14 cellular contexts compared by ENCODE assay signal in genomic region chr2:203427061-203427460, GRCh38.
DNase-seq lines count a peak whose midpoint lies in the region; ATAC-seq and TF ChIP-seq lines count a peak whose summit lies in the region.
"Had no signal": no experiment of that assay in that cellular context is flagged by ENCODE, and none has a peak within 500 bp of the region (broad histone marks: within the 10 kb centered on the region; RNA-seq: fewer than 3 reads in every experiment).

No MANE protein-coding gene starts in this region.

- no peak overlapping the region for H2AFZ ChIP-seq in SK-N-SH (ENCODE audit: low read depth)

- POLR2A ChIA-PET in SK-N-SH (lab: Yijun Ruan, JAX): no interaction called here
- POLR2A ChIA-PET in RWPE1 (lab: Yijun Ruan, JAX; ENCODE audit: low non-redundant PET): no interaction called here

- no peaks in the 10 kb centered on the region for H3K9me2 ChIP-seq in SK-N-SH

- peak in 1 of 2 experiments; percentile 16; a peak in 1 of 4 replicates for TF ChIP-seq EP300 in SK-N-SH (IDR thresholded peaks at IDR 0.05; ENCODE audit: borderline replicate concordance in 1 of 2, low read depth in 1 of 2, low read length in 1 of 2)

- ATAC-seq in HG02763 (IDR thresholded peaks at IDR 0.05; ENCODE audit: unreplicated experiment): no peak
- ATAC-seq: activated T-cell treated with anti-CD3 and anti-CD28 coated beads, Interleukin-2, amount 50 U/mL, for 4 hours had no signal

- H3F3A ChIP-seq in SK-N-SH (replicated peaks; ENCODE audit: insufficient read depth): peaks cover 37% of the 10 kb centered on the region

- H3K36me3 ChIP-seq in SK-N-SH (replicated peaks in 1 of 2; ENCODE audit: control insufficient read depth in 1 of 2, insufficient read depth in 2 of 2, low read length in 1 of 2): peaks cover 37 to 50% of the 10 kb centered on the region in 2 experiments

- H3K4me2 ChIP-seq in SK-N-SH: no peak overlapping the region

- no peak for TF ChIP-seq RAD21 in SK-N-SH (IDR thresholded peaks at IDR 0.05; ENCODE audit: low read length)

- 32% methylated on average over 2 of the region's 2 CpGs for WGBS in SK-N-SH (ENCODE audit: low lambda C conversion rate)

- H4K20me1 ChIP-seq in SK-N-SH (ENCODE audit: insufficient read depth): no peaks in the 10 kb centered on the region

- H3K4me1 ChIP-seq in SK-N-SH (ENCODE audit: control insufficient read depth in 1 of 2, insufficient read depth in 2 of 2, low read depth in 1 of 2, low read length in 1 of 2): peaks cover 0 to 3% of the 10 kb centered on the region in 2 experiments; a peak in 1 of 4 replicates

- H3K27ac ChIP-seq in SK-N-SH (ENCODE audit: low read depth in 2 of 2, low read length in 1 of 2): peak overlapping the region in 1 of 2 experiments; percentile 70; a peak in 2 of 4 replicates
- H3K27ac ChIP-seq in RWPE1: no peak overlapping the region

- no peak overlapping the region for H3K4me3 ChIP-seq in SK-N-SH (ENCODE audit: low read depth in 2 of 2, low read length in 1 of 2)
- no peak overlapping the region for H3K4me3 ChIP-seq in fibroblast of mammary gland (ENCODE audit: control insufficient read depth, low read depth, low read length)
- H3K4me3 ChIP-seq in skeletal muscle cell (ENCODE audit: low read depth, low read length): no peak overlapping the region

- no peaks in the 10 kb centered on the region for H3K27me3 ChIP-seq in SK-N-SH (ENCODE audit: insufficient read depth)

- TF ChIP-seq CTCF in SK-N-SH (IDR thresholded peaks at IDR 0.05) (no peak), fibroblast of mammary gland (conservative IDR thresholded peaks at IDR 0.05; ENCODE audit: control insufficient read depth, insufficient read depth, low read depth, low read length) (no peak), RWPE1 (conservative IDR thresholded peaks at IDR 0.05; ENCODE audit: low read depth) (no peak)

- DNase-seq in GM03348 (ENCODE audit: low spot score) (peak; percentile 54), SK-N-SH (no peak), fibroblast of mammary gland (ENCODE audit: low read depth) (peak; percentile 98), skeletal muscle cell (ENCODE audit: low read depth) (peak; percentile 67), NCI-H2171 treated with DMSO at 0.1 percent for 48 hours (lab: John Stamatoyannopoulos, UW) (no peak), RWPE1 (ENCODE audit: low spot score) (no peak), activated gamma-delta T cell (lab: John Stamatoyannopoulos, UW) (no peak)
- DNase-seq: activated CD4-positive, alpha-beta T cell treated with anti-CD3 and anti-CD28 coated beads, Interleukin-2, amount 50 U/mL, for 1 hour; activated T-cell treated with anti-CD3 and anti-CD28 coated beads, Interleukin-2, amount 50 U/mL, for 4 hours; CD4-positive, CD25-positive, alpha-beta regulatory T cell; naive B cell; NCI-H2107; SHP77 treated with DMSO at 0.1 percent for 48 hours had no signal

- CTCF ChIA-PET in SK-N-SH (lab: Yijun Ruan, JAX) (interaction anchor here (1.8 kb wide), 1 partner anchor 52 kb away, joined by 4 read pairs; no protein-coding TSS in a partner anchor), RWPE1 (lab: Yijun Ruan, JAX) (interaction anchor here (0.7 kb wide), 2 partner anchors 9 to 12 kb away, joined by 3 to 5 read pairs; no protein-coding TSS in a partner anchor)

- H3K9ac ChIP-seq in SK-N-SH: no peak overlapping the region

- peaks cover 19% of the 10 kb centered on the region; the same call in 1 of the 2 replicates for H3K79me2 ChIP-seq in SK-N-SH (ENCODE audit: insufficient read depth)

- H3K9me3 ChIP-seq in SK-N-SH: no peaks in the 10 kb centered on the region

TF ChIP-seq in SK-N-SH, 30 proteins besides CTCF, POLR2A, EP300 and RAD21:
- no peak for TF ChIP-seq MAX (IDR thresholded peaks at IDR 0.05; ENCODE audit: low read depth)
- peak; percentile 40 for TF ChIP-seq JUND (IDR thresholded peaks at IDR 0.05)
- peak; percentile 53; the same call in 1 of the 2 replicates for TF ChIP-seq RXRA (IDR thresholded peaks at IDR 0.05; ENCODE audit: borderline replicate concordance, low read depth)
- no peak; the same call in 1 of the 2 replicates for TF ChIP-seq NFIC (IDR thresholded peaks at IDR 0.05; ENCODE audit: borderline replicate concordance)
- TF ChIP-seq FOSL2 (IDR thresholded peaks at IDR 0.05; ENCODE audit: borderline replicate concordance, low read depth): peak; percentile 52; the same call in 1 of the 2 replicates
- no peak for TF ChIP-seq MEF2A (IDR thresholded peaks at IDR 0.05; ENCODE audit: borderline replicate concordance, low read depth)
- TF ChIP-seq, protein P1, sequence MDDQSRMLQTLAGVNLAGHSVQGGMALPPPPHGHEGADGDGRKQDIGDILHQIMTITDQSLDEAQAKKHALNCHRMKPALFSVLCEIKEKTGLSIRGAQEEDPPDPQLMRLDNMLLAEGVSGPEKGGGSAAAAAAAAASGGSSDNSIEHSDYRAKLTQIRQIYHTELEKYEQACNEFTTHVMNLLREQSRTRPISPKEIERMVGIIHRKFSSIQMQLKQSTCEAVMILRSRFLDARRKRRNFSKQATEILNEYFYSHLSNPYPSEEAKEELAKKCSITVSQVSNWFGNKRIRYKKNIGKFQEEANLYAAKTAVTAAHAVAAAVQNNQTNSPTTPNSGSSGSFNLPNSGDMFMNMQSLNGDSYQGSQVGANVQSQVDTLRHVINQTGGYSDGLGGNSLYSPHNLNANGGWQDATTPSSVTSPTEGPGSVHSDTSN (IDR thresholded peaks at IDR 0.05): peak; percentile 91
- TF ChIP-seq TCF12 (IDR thresholded peaks at IDR 0.05): peak; percentile 66; the same call in 1 of the 2 replicates

Comparison
In these comparisons a context has a peak if more than half of its experiments do, and no peak if none do; other contexts are left out.
1. DNase-seq: peak in GM03348 (single experiment), fibroblast of mammary gland (single experiment) and skeletal muscle cell (single experiment); none in SK-N-SH (single experiment), NCI-H2171 treated with DMSO at 0.1 percent for 48 hours (single experiment), RWPE1 (single experiment) and activated gamma-delta T cell (single experiment).